Comparison of ENCODE assay signal across 24 cellular contexts in genomic region chrX:117969782-117970181, GRCh38.
DNase-seq lines count a peak whose midpoint lies in the region; ATAC-seq, FAIRE-seq and TF ChIP-seq lines count a peak whose summit lies in the region.
"Had no signal": no experiment of that assay in that cellular context is flagged by ENCODE, and none has a peak within 500 bp of the region (broad histone marks: within the 10 kb centered on the region; RNA-seq: fewer than 3 reads in every experiment).

No MANE protein-coding gene starts in this region.

- H3K9me3 ChIP-seq in PC-3 (ENCODE audit: low read length) (no peaks in the 10 kb centered on the region), HepG2 (ENCODE audit: low read length) (no peaks in the 10 kb centered on the region), HAP-1 (no peaks in the 10 kb centered on the region)
- H3K9me3 ChIP-seq: Caco-2, MG63, SK-N-SH had no signal

- H3K9ac ChIP-seq in PC-3 (ENCODE audit: low read length) (no peak overlapping the region), HepG2 (ENCODE audit: insufficient read depth, low read depth, low read length) (no peak overlapping the region)
- H3K9ac ChIP-seq: SK-N-SH had no signal

- H3F3A ChIP-seq in PC-3 (ENCODE audit: low read length, unreplicated experiment) = no peaks in the 10 kb centered on the region

- peak; percentile 64 for FAIRE-seq in HepG2 (lab: Jason Lieb, UNC)
- FAIRE-seq: HTR-8/SVneo had no signal

- TF ChIP-seq RAD21 in HepG2 (CRISPR knock-in tag; IDR thresholded peaks at IDR 0.05) = no peak

- ATAC-seq in PC-3 (0 out of 2 replicates have a peak, but pooled peaks have one; percentile 33), HepG2 (peak; percentile 89), GM18519 (IDR thresholded peaks at IDR 0.05; ENCODE audit: low FRiP score, unreplicated experiment) (no peak), GM21737 (IDR thresholded peaks at IDR 0.05; ENCODE audit: unreplicated experiment) (no peak)

- no peak overlapping the region for H3K27ac ChIP-seq in PC-3 (ENCODE audit: low read length)
- peak overlapping the region; percentile 40 for H3K27ac ChIP-seq in HepG2 (ENCODE audit: extremely low read length, insufficient read depth, low read length)
- H3K27ac ChIP-seq: HL-60 had no signal

- peaks cover 9% of the 10 kb centered on the region for H3K4me1 ChIP-seq in PC-3 (ENCODE audit: insufficient read depth, low read length)
- peaks cover 13% of the 10 kb centered on the region for H3K4me1 ChIP-seq in HepG2 (ENCODE audit: insufficient read depth, low read length)
- H3K4me1 ChIP-seq in HAP-1 = peaks cover 26% of the 10 kb centered on the region

- DNase-seq in NCI-H1436 treated with DMSO at 0.1 percent for 48 hours (lab: John Stamatoyannopoulos, UW) (peak; percentile 18), NCI-H1436 (lab: John Stamatoyannopoulos, UW) (no peak), PC-3 (no peak), HepG2 (ENCODE audit: low spot score) (peak; percentile 28), HAP-1 (ENCODE audit: low spot score in 2 of 2) (no peak), SHP77 treated with DMSO at 0.1 percent for 48 hours (lab: John Stamatoyannopoulos, UW) (no peak)
- DNase-seq: CD4-positive, alpha-beta T cell; DMS79; HCEC 1CT; Kasumi-1; MG63; NCI-H1092; NCI-H187; NCI-H2171; NCI-H446; NCI-H526 treated with DMSO at 0.1 percent for 48 hours; OCI-M1; SHP77; SK-N-SH had no signal

- H3K79me2 ChIP-seq in PC-3 (ENCODE audit: low read length) (no peaks in the 10 kb centered on the region), HepG2 (ENCODE audit: insufficient read depth, low read length) (no peaks in the 10 kb centered on the region)

- in situ Hi-C loops in HepG2 (cut with HindIII; ENCODE audit: extremely low pct_ligation_motif_present, low pct_unique_long_range_greater_than_20kb) = no loop called here
- in situ Hi-C loops in HAP-1 (cut with MboI; ENCODE audit: low sequenced_read_pairs) = no loop called here

- BruUV-seq in PC-3 (replicated peaks; lab: Mats Ljungman, UMichigan) = no TSS peak
- no TSS peak for BruUV-seq in HepG2 (replicated peaks; lab: Mats Ljungman, UMichigan)

- CTCF ChIA-PET in PC-3 (lab: Charles Lee) (no interaction called here), HepG2 (lab: Yijun Ruan, JAX; ENCODE audit: low intra/inter-chr PET ratio, low total read pairs) (no interaction called here)

- WGBS in HepG2 (ENCODE audit: low lambda C conversion rate) = 0% methylated on average over 2 of the region's 2 CpGs

- H3K4me2 ChIP-seq in PC-3 (ENCODE audit: low read length) (peak overlapping the region; percentile 41; the same call in 1 of the 2 replicates), HepG2 (ENCODE audit: low read depth, low read length) (peak overlapping the region; percentile 42)
- H3K4me2 ChIP-seq: SK-N-SH had no signal

- intact Hi-C loops in PC-3 (cut with micrococcal nuclease) (loop anchor here (5.0 kb wide), 1 partner anchor 42 kb away; no protein-coding TSS in a partner anchor), HepG2 (cut with micrococcal nuclease; ENCODE audit: unreplicated experiment) (no loop called here)

- H3K27me3 ChIP-seq in PC-3 (ENCODE audit: low read length) (no peaks in the 10 kb centered on the region), HepG2 (ENCODE audit: control insufficient read depth in 1 of 2, insufficient read depth in 2 of 2, low read length in 2 of 2) (no peaks in the 10 kb centered on the region), HAP-1 (ENCODE audit: low read depth) (no peaks in the 10 kb centered on the region)
- H3K27me3 ChIP-seq: MG63 had no signal

- no peak overlapping the region for H3K4me3 ChIP-seq in PC-3 (ENCODE audit: low read length)
- H3K4me3 ChIP-seq in HepG2 (replicated peaks in 1 of 3; ENCODE audit: insufficient read depth in 1 of 3, low read depth in 2 of 3, low read length in 3 of 3) = no peak overlapping the region; a peak in 1 of 6 replicates
- no peak overlapping the region for H3K4me3 ChIP-seq in HAP-1
- H3K4me3 ChIP-seq: MG63 had no signal

- no peak for TF ChIP-seq POLR2A in HepG2 (IDR thresholded peaks at IDR 0.05; ENCODE audit: insufficient read depth in 1 of 2, low read depth in 2 of 2, low read length in 2 of 2)

- TF ChIP-seq EP300 in HepG2 (IDR thresholded peaks at IDR 0.05; ENCODE audit: low read depth in 2 of 2, low read length in 2 of 2) = no peak
- TF ChIP-seq EP300 in HepG2 (CRISPR knock-in tag; IDR thresholded peaks at IDR 0.05; ENCODE audit: borderline replicate concordance) = no peak

- POLR2A ChIA-PET in PC-3 (lab: Charles Lee; ENCODE audit: unreplicated experiment) (no interaction called here), HepG2 (lab: Yijun Ruan, JAX) (no interaction called here)

- TF ChIP-seq CTCF in PC-3 (conservative IDR thresholded peaks at IDR 0.05; ENCODE audit: low read depth, low read length) = no peak
- TF ChIP-seq CTCF in HepG2 (CRISPR knock-in tag; IDR thresholded peaks at IDR 0.05) = no peak

- no peaks in the 10 kb centered on the region for H3K9me2 ChIP-seq in PC-3 (replicated peaks; ENCODE audit: low read length)
- H3K9me2 ChIP-seq: SK-N-SH had no signal

- H3K36me3 ChIP-seq in PC-3 (ENCODE audit: low read depth, low read length) (no peaks in the 10 kb centered on the region), HepG2 (replicated peaks in 1 of 2; ENCODE audit: control insufficient read depth in 1 of 2, insufficient read depth in 2 of 2, low read length in 2 of 2) (no peaks in the 10 kb centered on the region), HAP-1 (replicated peaks) (no peaks in the 10 kb centered on the region)
- H3K36me3 ChIP-seq: MG63 had no signal

- H4K20me1 ChIP-seq in PC-3 (ENCODE audit: low read length) = no peaks in the 10 kb centered on the region
- no peaks in the 10 kb centered on the region for H4K20me1 ChIP-seq in HepG2 (ENCODE audit: insufficient read depth, low read length)

- H2AFZ ChIP-seq in PC-3 (ENCODE audit: low read length) = no peak overlapping the region
- no peak overlapping the region for H2AFZ ChIP-seq in HepG2 (ENCODE audit: low read length)

TF ChIP-seq in HepG2, 621 proteins besides CTCF, POLR2A, EP300 and RAD21:
- TF ChIP-seq SIX4 (CRISPR knock-in tag; IDR thresholded peaks at IDR 0.05) (no peak), ZNF530 (CRISPR knock-in tag; IDR thresholded peaks at IDR 0.05; ENCODE audit: low read depth) (no peak), PAXIP1 (CRISPR knock-in tag; conservative IDR thresholded peaks at IDR 0.05) (0 out of 2 replicates have a peak, but pooled peaks have one; percentile 20), ASH2L (IDR thresholded peaks at IDR 0.05; ENCODE audit: insufficient read length, low read depth, low read length) (peak; percentile 10), HNF4A (CRISPR knock-in tag; IDR thresholded peaks at IDR 0.05) (peak; percentile 54)
- TF ChIP-seq, protein P1, sequence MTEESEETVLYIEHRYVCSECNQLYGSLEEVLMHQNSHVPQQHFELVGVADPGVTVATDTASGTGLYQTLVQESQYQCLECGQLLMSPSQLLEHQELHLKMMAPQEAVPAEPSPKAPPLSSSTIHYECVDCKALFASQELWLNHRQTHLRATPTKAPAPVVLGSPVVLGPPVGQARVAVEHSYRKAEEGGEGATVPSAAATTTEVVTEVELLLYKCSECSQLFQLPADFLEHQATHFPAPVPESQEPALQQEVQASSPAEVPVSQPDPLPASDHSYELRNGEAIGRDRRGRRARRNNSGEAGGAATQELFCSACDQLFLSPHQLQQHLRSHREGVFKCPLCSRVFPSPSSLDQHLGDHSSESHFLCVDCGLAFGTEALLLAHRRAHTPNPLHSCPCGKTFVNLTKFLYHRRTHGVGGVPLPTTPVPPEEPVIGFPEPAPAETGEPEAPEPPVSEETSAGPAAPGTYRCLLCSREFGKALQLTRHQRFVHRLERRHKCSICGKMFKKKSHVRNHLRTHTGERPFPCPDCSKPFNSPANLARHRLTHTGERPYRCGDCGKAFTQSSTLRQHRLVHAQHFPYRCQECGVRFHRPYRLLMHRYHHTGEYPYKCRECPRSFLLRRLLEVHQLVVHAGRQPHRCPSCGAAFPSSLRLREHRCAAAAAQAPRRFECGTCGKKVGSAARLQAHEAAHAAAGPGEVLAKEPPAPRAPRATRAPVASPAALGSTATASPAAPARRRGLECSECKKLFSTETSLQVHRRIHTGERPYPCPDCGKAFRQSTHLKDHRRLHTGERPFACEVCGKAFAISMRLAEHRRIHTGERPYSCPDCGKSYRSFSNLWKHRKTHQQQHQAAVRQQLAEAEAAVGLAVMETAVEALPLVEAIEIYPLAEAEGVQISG (CRISPR knock-in tag; IDR thresholded peaks at IDR 0.05) = no peak

Comparison
In these comparisons a context has a peak if more than half of its experiments do, and no peak if none do; other contexts are left out.
1. DNase-seq: peak in NCI-H1436 treated with DMSO at 0.1 percent for 48 hours (single experiment) and HepG2 (single experiment); none in NCI-H1436 (single experiment), PC-3 (single experiment), HAP-1 (0 of 2) and SHP77 treated with DMSO at 0.1 percent for 48 hours (single experiment).
2. ATAC-seq: peak in PC-3 (single experiment) and HepG2 (single experiment); none in GM18519 (single experiment) and GM21737 (single experiment).